In the genomic region with DNA sequence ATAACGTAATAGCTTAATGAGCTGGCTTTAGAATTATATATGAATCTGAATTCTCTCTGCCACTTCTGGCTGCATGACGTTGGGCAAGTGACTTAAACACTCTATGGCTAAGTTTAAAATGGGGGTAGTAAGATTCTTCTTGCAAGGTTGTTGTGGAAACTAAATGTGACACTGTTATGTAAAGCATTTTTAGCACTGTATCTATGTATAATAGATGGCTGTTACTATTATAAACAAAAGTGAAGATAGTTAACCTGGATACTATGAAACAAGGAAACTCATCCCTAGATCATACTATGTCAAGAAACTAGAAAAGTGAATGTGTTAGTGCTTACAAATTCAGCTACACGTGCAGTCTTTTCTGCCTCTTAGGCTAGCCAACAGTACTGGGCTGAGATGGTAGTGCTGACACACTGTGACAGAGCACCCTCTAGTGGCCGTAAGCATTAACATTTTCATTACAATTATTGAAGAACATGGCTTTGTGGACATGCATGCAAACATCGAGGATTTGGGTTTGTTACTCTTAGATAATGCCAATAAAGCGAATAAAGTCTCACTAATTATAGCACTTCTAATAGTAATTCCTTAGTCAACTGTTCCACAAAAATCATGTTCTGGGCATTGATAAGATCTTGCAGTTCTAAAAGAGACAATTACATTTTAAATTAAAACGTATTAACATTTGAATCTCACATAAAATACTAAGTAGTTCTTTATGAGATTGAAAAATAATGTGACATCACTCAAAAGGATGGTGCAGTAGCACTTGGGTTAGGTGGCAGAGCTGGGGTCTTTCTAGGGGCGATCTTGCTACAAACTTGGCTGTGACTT, we compare ENCODE assay signal across 8 cellular contexts. TPM values are rescaled to one million over a fixed set of nuclear protein-coding genes. Genes with fewer than 3 reads are reported as not detected.
DNase-seq lines count a peak whose midpoint lies in the region; ATAC-seq and TF ChIP-seq lines count a peak whose summit lies in the region.

No MANE protein-coding gene starts in this region.

- H3K4me1 Mint-ChIP-seq in activated T-helper 17 cell treated with anti-CD3 and anti-CD28 coated beads, Interleukin-2, amount 50 U/mL, for 72 hours = no peaks in the 10 kb centered on the region

- H3K9me3 Mint-ChIP-seq in activated T-helper 17 cell treated with anti-CD3 and anti-CD28 coated beads, Interleukin-2, amount 50 U/mL, for 72 hours = no peaks in the 10 kb centered on the region

- intact Hi-C loops in upper lobe of right lung (cut with DNase I) = loop anchor here (10.0 kb wide), 1 partner anchor 138 kb away; no protein-coding TSS in a partner anchor

- H3K4me3 ChIP-seq in fibroblast of villous mesenchyme (ENCODE audit: low read depth, low read length) (no peak overlapping the region), upper lobe of right lung (no peak overlapping the region)

- no peak overlapping the region for H3K27ac ChIP-seq in upper lobe of right lung

- ATAC-seq in GM21737 (IDR thresholded peaks at IDR 0.05; ENCODE audit: unreplicated experiment) = peak; percentile 82
- ATAC-seq in activated T-helper 17 cell treated with anti-CD3 and anti-CD28 coated beads, Interleukin-2, amount 50 U/mL, for 72 hours (replicated peaks) = peak; percentile 85
- ATAC-seq in upper lobe of right lung = peak; percentile 97

- H3K27me3 ChIP-seq in upper lobe of right lung = no peaks in the 10 kb centered on the region

- peaks cover 49% of the 10 kb centered on the region for H3K36me3 Mint-ChIP-seq in activated T-helper 17 cell treated with anti-CD3 and anti-CD28 coated beads, Interleukin-2, amount 50 U/mL, for 72 hours (ENCODE audit: low read depth)

- no peak overlapping the region for H3K27ac Mint-ChIP-seq in activated T-helper 17 cell treated with anti-CD3 and anti-CD28 coated beads, Interleukin-2, amount 50 U/mL, for 72 hours

- H3K4me3 Mint-ChIP-seq in activated T-helper 17 cell treated with anti-CD3 and anti-CD28 coated beads, Interleukin-2, amount 50 U/mL, for 72 hours = no peak overlapping the region

- no peaks in the 10 kb centered on the region for H3K9me3 ChIP-seq in upper lobe of right lung

- DNase-seq in G401 (ENCODE audit: low spot score) (peak; percentile 87), KG1 (lab: John Stamatoyannopoulos, UW) (peak; percentile 52), OCI-M2 (lab: John Stamatoyannopoulos, UW; ENCODE audit: unreplicated experiment) (peak; percentile 50), fibroblast of villous mesenchyme (ENCODE audit: low read depth) (peak; percentile 83), occipital lobe (lab: John Stamatoyannopoulos, UW) (peak; percentile 17), upper lobe of right lung (no peak)

- H3K27me3 Mint-ChIP-seq in activated T-helper 17 cell treated with anti-CD3 and anti-CD28 coated beads, Interleukin-2, amount 50 U/mL, for 72 hours = no peaks in the 10 kb centered on the region

- in situ Hi-C loops in G401 (cut with HindIII; ENCODE audit: low sequenced_read_pairs) = no loop called here

- no peaks in the 10 kb centered on the region for H3K4me1 ChIP-seq in upper lobe of right lung

- TF ChIP-seq CTCF in fibroblast of villous mesenchyme (IDR thresholded peaks at IDR 0.05; ENCODE audit: insufficient read depth, low read depth, low read length) = peak; percentile 80
- TF ChIP-seq CTCF in upper lobe of right lung (IDR thresholded peaks at IDR 0.05) = peak; percentile 86

- peaks cover 20% of the 10 kb centered on the region for H3K36me3 ChIP-seq in upper lobe of right lung

RNA-seq across cellular contexts. Expression of a gene that starts 47.3 kb away (rescaled TPM):
- total RNA-seq in G401 (2014; rRNA removed; shearing (Covaris generic)) = 3.8 and 7.7 TPM in 2 replicates
- 10 to 100 TPM; 45.2 to 63.6 TPM for total RNA-seq in activated T-helper 17 cell treated with anti-CD3 and anti-CD28 coated beads, Interleukin-2, amount 50 U/mL, for 72 hours
- total RNA-seq in fibroblast of villous mesenchyme = 19.0 and 25.0 TPM in 2 replicates
- total RNA-seq in occipital lobe = 53.7 TPM
- total RNA-seq in upper lobe of right lung = 40.2 TPM
